ENCODE assay signal across 8 cellular contexts in the genomic region with DNA sequence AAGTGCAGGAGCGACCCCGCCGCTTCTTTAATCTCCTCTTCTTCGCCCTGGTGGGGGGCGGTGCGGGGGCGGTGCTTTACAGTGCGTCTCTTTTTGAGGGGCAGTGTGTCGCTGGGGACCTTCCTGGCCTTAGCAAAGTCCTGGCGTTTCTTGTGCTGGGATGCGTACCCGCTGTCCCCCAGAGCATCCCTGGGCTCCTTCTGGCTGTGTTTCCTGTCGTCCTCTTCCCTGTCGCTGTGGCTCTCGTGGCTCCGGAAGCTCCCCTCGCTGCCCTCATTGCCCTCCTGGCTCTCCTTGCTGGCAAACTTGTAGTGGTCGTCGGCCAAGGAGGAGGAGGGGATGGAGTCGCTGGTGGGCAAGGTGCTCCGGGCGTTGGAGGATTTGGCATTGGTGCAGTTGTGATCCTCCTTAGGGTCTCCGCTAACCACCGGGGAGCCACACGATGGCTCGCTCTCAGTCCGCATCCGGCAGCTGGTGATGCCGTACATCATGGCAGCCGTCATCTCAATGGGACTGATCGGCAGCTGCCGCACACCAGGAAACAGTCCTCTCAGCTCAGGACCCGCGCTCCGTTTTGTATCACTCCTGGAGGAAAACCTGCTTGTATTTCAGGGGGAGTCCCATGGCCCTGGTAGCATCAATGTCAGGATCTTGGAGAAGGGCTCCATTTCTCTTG. TPM values are rescaled to one million over a fixed set of nuclear protein-coding genes. Genes with fewer than 3 reads are reported as not detected.
DNase-seq lines count a peak whose midpoint lies in the region; ATAC-seq and TF ChIP-seq lines count a peak whose summit lies in the region.

No MANE protein-coding gene starts in this region.

- H3K27me3 ChIP-seq in dorsolateral prefrontal cortex (peaks cover 0 to 56% (median 16%) of the 10 kb centered on the region in 45 donors), tibial nerve (peaks cover 0 to 36% of the 10 kb centered on the region in 2 donors), prostate gland (replicated peaks; ENCODE audit: insufficient read depth) (no peaks in the 10 kb centered on the region)

- 14 to 59% methylated on average over 13 to 35 of the region's 35 CpGs for whole genome bisulfite sequencing in tibial nerve, 2 donors
- WGBS in prostate gland: 18% methylated on average over 27 of the region's 35 CpGs

- H3K4me1 Mint-ChIP-seq in stimulated activated effector memory CD8-positive, alpha-beta T cell treated with anti-CD3 and anti-CD28 coated beads, Interleukin-12 subunit alpha, Interleukin-12 subunit beta, amount 100 ng/mL, for 72 hours: peaks cover 6% of the 10 kb centered on the region

- no peaks in the 10 kb centered on the region for H3K9me3 ChIP-seq in tibial nerve
- H3K9me3 ChIP-seq in prostate gland: no peaks in the 10 kb centered on the region

- H3K9me3 Mint-ChIP-seq in stimulated activated effector memory CD8-positive, alpha-beta T cell treated with anti-CD3 and anti-CD28 coated beads, Interleukin-12 subunit alpha, Interleukin-12 subunit beta, amount 100 ng/mL, for 72 hours: no peaks in the 10 kb centered on the region

- H3K4me3 Mint-ChIP-seq in stimulated activated effector memory CD8-positive, alpha-beta T cell treated with anti-CD3 and anti-CD28 coated beads, Interleukin-12 subunit alpha, Interleukin-12 subunit beta, amount 100 ng/mL, for 72 hours: peak overlapping the region; percentile 72

- peak; percentile 56 for DNase-seq in NCI-H2171 treated with DMSO at 0.1 percent for 48 hours (lab: John Stamatoyannopoulos, UW)
- DNase-seq in NCI-H2171 (lab: John Stamatoyannopoulos, UW): no peak
- peak; percentile 54 for DNase-seq in NCI-H2227 treated with DMSO at 0.1 percent for 48 hours (lab: John Stamatoyannopoulos, UW)
- DNase-seq in dorsolateral prefrontal cortex: peak in 1 of 10 donors; percentile 13
- DNase-seq in stimulated activated effector memory CD8-positive, alpha-beta T cell treated with anti-CD3 and anti-CD28 coated beads, Interleukin-12 subunit alpha, Interleukin-12 subunit beta, amount 100 ng/mL, for 72 hours (ENCODE audit: low spot score in 2 of 2): no peak
- no peak for DNase-seq in tibial nerve (ENCODE audit: low spot score in 2 of 2)
- DNase-seq in prostate gland (ENCODE audit: low spot score): no peak
- DNase-seq in NCI-H2029 (lab: John Stamatoyannopoulos, UW): no peak

- H3K36me3 ChIP-seq in tibial nerve (no peaks in the 10 kb centered on the region), prostate gland (no peaks in the 10 kb centered on the region)

- peak overlapping the region; percentile 45 for H3K27ac Mint-ChIP-seq in stimulated activated effector memory CD8-positive, alpha-beta T cell treated with anti-CD3 and anti-CD28 coated beads, Interleukin-12 subunit alpha, Interleukin-12 subunit beta, amount 100 ng/mL, for 72 hours

- TF ChIP-seq CTCF in dorsolateral prefrontal cortex (IDR thresholded peaks at IDR 0.05 in 54 of 56, conservative IDR thresholded peaks at IDR 0.05 in 2 of 56; ENCODE audit: low read depth in 1 of 56, partially characterized antibody in 56 of 56) (no peak), tibial nerve (IDR thresholded peaks at IDR 0.05) (no peak), prostate gland (IDR thresholded peaks at IDR 0.05) (no peak)

- H3K4me3 ChIP-seq in dorsolateral prefrontal cortex: peak overlapping the region in 55 of 59 donors; percentile 7 to 62 (median 42)
- peak overlapping the region in 1 of 4 donors; percentile 30 for H3K4me3 ChIP-seq in tibial nerve
- H3K4me3 ChIP-seq in prostate gland: no peak overlapping the region

- no peak for TF ChIP-seq POLR2A in tibial nerve (IDR thresholded peaks at IDR 0.05)
- no peak for TF ChIP-seq POLR2A in prostate gland (IDR thresholded peaks at IDR 0.05)

- peak; percentile 51 for ATAC-seq in stimulated activated effector memory CD8-positive, alpha-beta T cell treated with anti-CD3 and anti-CD28 coated beads, Interleukin-12 subunit alpha, Interleukin-12 subunit beta, amount 100 ng/mL, for 72 hours

- intact Hi-C loops in dorsolateral prefrontal cortex (cut with DNase I) (no loop called here), prostate gland (cut with DNase I) (no loop called here)

- H3K27ac ChIP-seq in dorsolateral prefrontal cortex (no peak overlapping the region), tibial nerve (no peak overlapping the region), prostate gland (no peak overlapping the region)

- H3K4me1 ChIP-seq in tibial nerve (no peaks in the 10 kb centered on the region), prostate gland (replicated peaks) (no peaks in the 10 kb centered on the region)

- no peaks in the 10 kb centered on the region for H3K36me3 Mint-ChIP-seq in stimulated activated effector memory CD8-positive, alpha-beta T cell treated with anti-CD3 and anti-CD28 coated beads, Interleukin-12 subunit alpha, Interleukin-12 subunit beta, amount 100 ng/mL, for 72 hours

- no peak for TF ChIP-seq EP300 in tibial nerve (IDR thresholded peaks at IDR 0.05)

RNA-seq across cellular contexts. Expression of a gene that starts 30.4 kb away (rescaled TPM):
- total RNA-seq in dorsolateral prefrontal cortex: 1 to 10 TPM in 3 of 120 experiments, under 1 TPM in 9, not detected in 108; 0.65 to 1.5 (median 0.84) TPM
- not detected for total RNA-seq in tibial nerve
- total RNA-seq in prostate gland: 10 to 100 TPM in 1 of 2 donors, 1 to 10 TPM in 1; 4.8 to 15.7 TPM

RNA-seq across cellular contexts. Expression of a gene that starts 52.4 kb away (rescaled TPM):
- total RNA-seq in dorsolateral prefrontal cortex (10 to 100 TPM in 91 of 120 experiments, 1 to 10 TPM in 29; 4.7 to 24.1 (median 12.2) TPM), tibial nerve (10 to 100 TPM in 2 of 4 donors, 1 to 10 TPM in 2; 3.6 to 21.2 (median 12.1) TPM), prostate gland (10 to 100 TPM; 18.6 to 32.7 TPM)

Comparison
In these comparisons a context has a peak if more than half of its experiments do, and no peak if none do; other contexts are left out.
1. DNase-seq: peak in NCI-H2171 treated with DMSO at 0.1 percent for 48 hours (single experiment) and NCI-H2227 treated with DMSO at 0.1 percent for 48 hours (single experiment); none in NCI-H2171 (single experiment), stimulated activated effector memory CD8-positive, alpha-beta T cell treated with anti-CD3 and anti-CD28 coated beads, Interleukin-12 subunit alpha, Interleukin-12 subunit beta, amount 100 ng/mL, for 72 hours (0 of 2), tibial nerve (0 of 2), prostate gland (single experiment) and NCI-H2029 (single experiment).
2. H3K4me3 ChIP-seq: peak in dorsolateral prefrontal cortex (55 of 59); none in prostate gland (0 of 2).